ENCODE assay signal across 10 cellular contexts in the genomic region with DNA sequence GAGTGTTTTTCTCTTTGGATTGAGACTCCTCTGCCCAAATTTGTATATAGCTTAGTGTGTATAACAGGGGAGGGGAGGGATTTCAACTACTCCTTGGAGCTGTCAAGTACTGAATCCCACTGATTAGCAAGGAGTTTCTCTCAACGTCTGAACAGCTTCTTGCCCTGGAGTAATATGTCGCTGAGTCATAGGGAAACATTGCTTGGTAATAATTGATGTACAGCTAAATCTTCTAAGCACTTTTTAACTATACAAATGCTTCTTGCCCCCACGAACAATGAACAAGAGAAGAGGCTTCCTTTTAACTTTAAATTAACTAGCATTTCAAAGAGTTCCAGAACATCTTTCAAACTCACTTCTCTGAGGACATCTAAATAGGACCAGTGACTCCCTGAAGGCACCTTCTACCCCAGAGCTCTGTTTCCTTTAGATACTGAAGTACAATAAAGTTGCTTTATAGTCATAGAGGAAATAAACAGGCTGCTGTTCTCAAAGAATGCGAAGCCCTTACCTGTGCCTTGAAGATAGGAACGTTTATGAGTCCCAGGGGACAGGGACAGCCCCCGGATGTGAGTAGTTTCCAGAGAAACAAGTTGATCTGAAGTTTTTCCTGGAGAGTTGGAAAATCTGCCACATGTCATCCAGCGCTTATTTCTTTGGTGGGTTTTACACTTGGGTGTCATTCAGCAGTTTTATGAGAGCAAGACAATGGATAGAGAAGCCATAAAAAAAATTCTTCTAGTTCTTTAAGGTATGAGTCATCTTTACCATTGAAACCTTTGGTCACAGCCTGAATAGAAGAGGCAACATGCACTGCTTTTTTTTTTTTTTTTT.
DNase-seq lines count a peak whose midpoint lies in the region; ATAC-seq, FAIRE-seq and TF ChIP-seq lines count a peak whose summit lies in the region.
"Had no signal": no experiment of that assay in that cellular context is flagged by ENCODE, and none has a peak within 500 bp of the region (broad histone marks: within the 10 kb centered on the region; RNA-seq: fewer than 3 reads in every experiment).

No MANE protein-coding gene starts in this region.

- H3K27me3 ChIP-seq in astrocyte (ENCODE audit: insufficient read depth, low read length), result no peaks in the 10 kb centered on the region
- H3K27me3 ChIP-seq: upper lobe of right lung had no signal

- H3K36me3 Mint-ChIP-seq in astrocyte (ENCODE audit: low read depth, unreplicated experiment), result no peaks in the 10 kb centered on the region
- H3K36me3 Mint-ChIP-seq: activated naive CD8-positive, alpha-beta T cell treated with anti-CD3 and anti-CD28 coated beads, Interleukin-2, amount 10 ng/mL, durations not matched to agents 7 days and 5 days had no signal

- no peaks in the 10 kb centered on the region for H3K79me2 ChIP-seq in astrocyte (ENCODE audit: insufficient read depth, low read length)

- peak overlapping the region; percentile 63 for H3K9ac ChIP-seq in astrocyte (ENCODE audit: low read length)
- H3K9ac ChIP-seq in kidney (ENCODE audit: low read length in 2 of 2), result no peak overlapping the region

- intact Hi-C loops in kidney (cut with DNase I), result no loop called here

- H3K4me2 ChIP-seq in astrocyte (ENCODE audit: low read length), result peak overlapping the region; percentile 76

- H3K36me3 ChIP-seq in astrocyte (ENCODE audit: insufficient read depth, low read length), result no peaks in the 10 kb centered on the region
- H3K36me3 ChIP-seq in mesodermal cell (ENCODE audit: control insufficient read depth, insufficient read depth, low read length), result no peaks in the 10 kb centered on the region
- H3K36me3 ChIP-seq in kidney (ENCODE audit: control insufficient read depth in 1 of 2, insufficient read depth in 2 of 2, low read length in 2 of 2), result no peaks in the 10 kb centered on the region
- H3K36me3 ChIP-seq: upper lobe of right lung had no signal

- peak; percentile 53 for ATAC-seq in HG03432 (IDR thresholded peaks at IDR 0.05; ENCODE audit: unreplicated experiment)
- no peak for ATAC-seq in HG03520 (IDR thresholded peaks at IDR 0.05; ENCODE audit: unreplicated experiment)
- ATAC-seq: upper lobe of right lung had no signal

- H4K20me1 ChIP-seq in astrocyte (ENCODE audit: insufficient read depth, low read length), result no peaks in the 10 kb centered on the region

- peaks cover 64% of the 10 kb centered on the region for H3K4me1 Mint-ChIP-seq in astrocyte (ENCODE audit: low read depth, unreplicated experiment)
- H3K4me1 Mint-ChIP-seq: activated naive CD8-positive, alpha-beta T cell treated with anti-CD3 and anti-CD28 coated beads, Interleukin-2, amount 10 ng/mL, durations not matched to agents 7 days and 5 days had no signal

- H3K4me1 ChIP-seq in astrocyte (ENCODE audit: insufficient read depth, low read length), result peaks cover 47% of the 10 kb centered on the region
- H3K4me1 ChIP-seq in mesodermal cell (ENCODE audit: control insufficient read depth, insufficient read depth, low read length, poor library complexity, severe bottlenecking), result peaks cover 52% of the 10 kb centered on the region
- H3K4me1 ChIP-seq in kidney (ENCODE audit: control insufficient read depth in 1 of 2, insufficient read depth in 1 of 2, low read depth in 1 of 2, low read length in 2 of 2), result no peaks in the 10 kb centered on the region
- H3K4me1 ChIP-seq: upper lobe of right lung had no signal

- DNase-seq in GM18507 (ENCODE audit: extremely low spot score, insufficient read length, low read depth), result no peak
- DNase-seq in astrocyte (ENCODE audit: low read depth), result peak; percentile 86
- DNase-seq in kidney, result no peak
- DNase-seq in COR-L47 (lab: John Stamatoyannopoulos, UW), result no peak
- DNase-seq in amygdala (lab: John Stamatoyannopoulos, UW), result no peak
- DNase-seq: activated naive CD8-positive, alpha-beta T cell treated with anti-CD3 and anti-CD28 coated beads, Interleukin-2, amount 10 ng/mL, durations not matched to agents 7 days and 5 days; upper lobe of right lung had no signal

- H3K9me3 ChIP-seq in astrocyte (ENCODE audit: insufficient read depth, low read depth, low read length) (no peaks in the 10 kb centered on the region), mesodermal cell (ENCODE audit: control insufficient read depth, low read length) (no peaks in the 10 kb centered on the region), kidney (ENCODE audit: control insufficient read depth in 1 of 2, low read length in 2 of 2) (no peaks in the 10 kb centered on the region)
- H3K9me3 ChIP-seq: upper lobe of right lung had no signal

- H3K9me3 Mint-ChIP-seq in astrocyte (ENCODE audit: unreplicated experiment), result no peaks in the 10 kb centered on the region

- peak overlapping the region; percentile 95 for H3K27ac Mint-ChIP-seq in astrocyte (ENCODE audit: unreplicated experiment)
- H3K27ac Mint-ChIP-seq: activated naive CD8-positive, alpha-beta T cell treated with anti-CD3 and anti-CD28 coated beads, Interleukin-2, amount 10 ng/mL, durations not matched to agents 7 days and 5 days had no signal

- H3K27ac ChIP-seq in astrocyte (ENCODE audit: low read depth, low read length), result peak overlapping the region; percentile 69
- peak overlapping the region; percentile 91 for H3K27ac ChIP-seq in mesodermal cell (ENCODE audit: low read depth, low read length, severe bottlenecking)
- no peak overlapping the region for H3K27ac ChIP-seq in kidney (ENCODE audit: low read depth in 2 of 2, low read length in 2 of 2)
- H3K27ac ChIP-seq: upper lobe of right lung had no signal

- 33 to 35% methylated on average over 3 to 5 of the region's 7 CpGs for WGBS in mesodermal cell (ENCODE audit: insufficient coverage in 2 of 2), 2 experiments

- FAIRE-seq in GM18507 (lab: Jason Lieb, UNC) (peak; percentile 9), astrocyte (lab: Jason Lieb, UNC) (peak; percentile 97), kidney (lab: Jason Lieb, UNC) (no peak)

- peak overlapping the region; percentile 70 for H3K4me3 Mint-ChIP-seq in astrocyte (ENCODE audit: unreplicated experiment)
- H3K4me3 Mint-ChIP-seq: activated naive CD8-positive, alpha-beta T cell treated with anti-CD3 and anti-CD28 coated beads, Interleukin-2, amount 10 ng/mL, durations not matched to agents 7 days and 5 days had no signal

- peak overlapping the region; percentile 22 for H3K4me3 ChIP-seq in astrocyte (ENCODE audit: insufficient read depth, low read depth, low read length)
- no peak overlapping the region for H3K4me3 ChIP-seq in mesodermal cell (ENCODE audit: extremely low read depth, insufficient read depth, low read length, poor library complexity, severe bottlenecking)
- H3K4me3 ChIP-seq in kidney (ENCODE audit: low read length in 2 of 2), result no peak overlapping the region
- H3K4me3 ChIP-seq: upper lobe of right lung had no signal

- TF ChIP-seq CTCF in astrocyte (IDR thresholded peaks at IDR 0.05; ENCODE audit: insufficient read depth, low read depth, low read length) (no peak), kidney (IDR thresholded peaks at IDR 0.05; ENCODE audit: borderline replicate concordance, extremely low read depth, insufficient read depth) (no peak)

- H3K27me3 Mint-ChIP-seq in astrocyte (ENCODE audit: low read depth, unreplicated experiment), result no peaks in the 10 kb centered on the region
- H3K27me3 Mint-ChIP-seq: activated naive CD8-positive, alpha-beta T cell treated with anti-CD3 and anti-CD28 coated beads, Interleukin-2, amount 10 ng/mL, durations not matched to agents 7 days and 5 days had no signal

- H2AFZ ChIP-seq in astrocyte (ENCODE audit: low read depth, low read length), result no peak overlapping the region

Comparison
In these comparisons a context has a peak if more than half of its experiments do, and no peak if none do; other contexts are left out.
1. H3K27ac ChIP-seq: peak in astrocyte (single experiment) and mesodermal cell (single experiment); none in kidney (0 of 2).